In genomic region chr2:201911372-201911771, GRCh38 we compare ENCODE assay signal across 21 cellular contexts.
"Had no signal": no experiment of that assay in that cellular context is flagged by ENCODE, and none has a peak within 500 bp of the region (broad histone marks: within the 10 kb centered on the region; RNA-seq: fewer than 3 reads in every experiment).

No MANE protein-coding gene starts in this region.

- DNase-seq: effector memory CD8-positive, alpha-beta T cell; esophagus squamous epithelium; glutamatergic neuron; kidney; left cardiac atrium; left ventricle myocardium inferior; midbrain; psoas muscle; retina; right lobe of liver; stimulated activated CD4-positive, alpha-beta T cell treated with anti-CD3 and anti-CD28 coated beads, Interleukin-4, amount 100 ng/mL, for 1 hour; stimulated activated CD8-positive, alpha-beta memory T cell treated with anti-CD3 and anti-CD28 coated beads, Interleukin-4, amount 100 ng/mL, for 48 hours; stimulated activated naive CD8-positive, alpha-beta T cell treated with anti-CD3 and anti-CD28 coated beads, Interleukin-15, Interleukin-2, amounts not matched to agents 100 U/mL and 50 U/mL, for 24 hours; tibial artery; upper lobe of left lung; uterus had no signal

- H3K9me3 Mint-ChIP-seq: effector memory CD8-positive, alpha-beta T cell; natural killer cell treated with Interleukin-12 subunit alpha and Interleukin-12 subunit beta and Interleukin-15 and Interleukin-18, amount 100 ng/mL, for 72 hours; stimulated activated effector memory CD8-positive, alpha-beta T cell treated with anti-CD3 and anti-CD28 coated beads, Interleukin-12 subunit alpha, Interleukin-12 subunit beta, amount 100 ng/mL, for 72 hours had no signal

- H3K9me3 ChIP-seq: esophagus squamous epithelium, gastroesophageal sphincter, left ventricle myocardium inferior, psoas muscle, right lobe of liver, tibial artery, upper lobe of left lung, uterus had no signal

- H3K36me3 ChIP-seq: esophagus squamous epithelium, gastroesophageal sphincter, left ventricle myocardium inferior, right lobe of liver, tibial artery, upper lobe of left lung, uterus had no signal

- H3K27ac Mint-ChIP-seq: natural killer cell treated with Interleukin-12 subunit alpha and Interleukin-12 subunit beta and Interleukin-15 and Interleukin-18, amount 100 ng/mL, for 72 hours; stimulated activated effector memory CD8-positive, alpha-beta T cell treated with anti-CD3 and anti-CD28 coated beads, Interleukin-12 subunit alpha, Interleukin-12 subunit beta, amount 100 ng/mL, for 72 hours had no signal

- H3K4me3 Mint-ChIP-seq: effector memory CD8-positive, alpha-beta T cell; natural killer cell treated with Interleukin-12 subunit alpha and Interleukin-12 subunit beta and Interleukin-15 and Interleukin-18, amount 100 ng/mL, for 72 hours; stimulated activated effector memory CD8-positive, alpha-beta T cell treated with anti-CD3 and anti-CD28 coated beads, Interleukin-12 subunit alpha, Interleukin-12 subunit beta, amount 100 ng/mL, for 72 hours had no signal

- H3K4me3 ChIP-seq: esophagus squamous epithelium, gastroesophageal sphincter, left ventricle myocardium inferior, lung, psoas muscle, right lobe of liver, tibial artery, upper lobe of left lung, uterus had no signal

- H3K27me3 ChIP-seq: esophagus squamous epithelium, gastroesophageal sphincter, right lobe of liver, tibial artery, upper lobe of left lung, uterus had no signal

- H3K36me3 Mint-ChIP-seq: natural killer cell treated with Interleukin-12 subunit alpha and Interleukin-12 subunit beta and Interleukin-15 and Interleukin-18, amount 100 ng/mL, for 72 hours; stimulated activated effector memory CD8-positive, alpha-beta T cell treated with anti-CD3 and anti-CD28 coated beads, Interleukin-12 subunit alpha, Interleukin-12 subunit beta, amount 100 ng/mL, for 72 hours had no signal

- H3K27ac ChIP-seq: esophagus squamous epithelium, gastroesophageal sphincter, left ventricle myocardium inferior, parathyroid adenoma, psoas muscle, right lobe of liver, tibial artery, upper lobe of left lung, uterus had no signal

- ATAC-seq: effector memory CD8-positive, alpha-beta T cell; gastroesophageal sphincter; left cardiac atrium; natural killer cell treated with Interleukin-12 subunit alpha and Interleukin-12 subunit beta and Interleukin-15 and Interleukin-18, amount 100 ng/mL, for 72 hours; psoas muscle; right lobe of liver; stimulated activated effector memory CD8-positive, alpha-beta T cell treated with anti-CD3 and anti-CD28 coated beads, Interleukin-12 subunit alpha, Interleukin-12 subunit beta, amount 100 ng/mL, for 72 hours; stimulated activated naive CD8-positive, alpha-beta T cell treated with anti-CD3 and anti-CD28 coated beads, Interleukin-15, Interleukin-2, amounts not matched to agents 100 U/mL and 50 U/mL, for 24 hours had no signal

- H3K4me1 ChIP-seq: esophagus squamous epithelium, parathyroid adenoma, psoas muscle, right lobe of liver, tibial artery, uterus had no signal

- H3K9ac ChIP-seq: parathyroid adenoma had no signal
